In the genomic region with DNA sequence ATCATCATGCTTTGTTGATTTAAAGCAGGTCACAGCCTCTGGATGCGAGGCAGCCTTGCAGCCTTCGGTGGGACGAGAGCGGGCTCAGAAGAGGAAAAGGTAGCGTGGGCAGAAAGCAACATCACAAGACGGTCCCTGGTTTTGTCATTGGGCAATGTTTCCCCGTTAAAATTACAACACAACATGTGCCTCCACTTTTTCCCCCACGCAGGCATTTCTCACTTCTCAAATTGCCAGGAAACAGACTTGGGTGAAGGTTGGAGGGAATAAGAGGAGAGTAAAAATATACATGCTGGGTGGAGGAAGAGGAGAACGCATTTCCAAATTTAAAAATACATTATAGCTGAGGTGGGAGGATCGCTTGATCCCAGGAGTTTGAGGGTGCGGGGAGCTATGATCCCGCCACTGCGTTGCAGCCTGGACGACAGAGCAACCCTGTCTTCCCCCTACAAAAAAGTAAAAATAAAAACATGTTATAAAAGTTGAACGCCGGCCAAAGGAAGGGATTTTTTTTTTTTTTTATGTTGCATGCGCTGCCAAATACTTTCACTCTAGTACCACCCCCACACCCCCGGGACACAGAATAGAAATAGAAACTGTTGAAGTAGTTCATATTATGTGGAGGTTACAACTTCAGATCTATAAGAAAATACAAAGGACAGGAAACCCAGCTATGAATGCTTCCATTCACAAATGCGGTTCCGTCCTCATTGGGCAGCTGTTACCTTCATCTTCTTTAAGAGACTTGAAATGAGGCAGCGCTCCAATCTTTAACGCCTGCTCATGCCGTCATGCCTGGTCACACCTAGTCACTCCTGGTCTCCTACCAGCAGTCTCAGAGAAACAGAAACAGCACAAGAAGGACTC, we compare ENCODE assay signal across 9 cellular contexts. TPM values are rescaled to one million over a fixed set of nuclear protein-coding genes. Genes with fewer than 3 reads are reported as not detected.
DNase-seq lines count a peak whose midpoint lies in the region; ATAC-seq and TF ChIP-seq lines count a peak whose summit lies in the region.
"Had no signal": no experiment of that assay in that cellular context is flagged by ENCODE, and none has a peak within 500 bp of the region (broad histone marks: within the 10 kb centered on the region; RNA-seq: fewer than 3 reads in every experiment).

No MANE protein-coding gene starts in this region.

- TF ChIP-seq CTCF in left lung (IDR thresholded peaks at IDR 0.05) = no peak

- H3K4me1 ChIP-seq in left lung (peaks cover 16 to 58% of the 10 kb centered on the region in 2 donors), subcutaneous abdominal adipose tissue (ENCODE audit: control insufficient read depth in 5 of 5, insufficient read depth in 5 of 5, low read length in 5 of 5) (peaks cover 6 to 64% (median 47%) of the 10 kb centered on the region in 5 donors)

- no peaks in the 10 kb centered on the region for H3K9me3 Mint-ChIP-seq in activated T-cell treated with anti-CD3 and anti-CD28 coated beads, Interleukin-2, amount 50 U/mL, for 4 hours

- peak overlapping the region in 1 of 2 donors; percentile 5 for H3K4me3 ChIP-seq in left lung
- H3K4me3 ChIP-seq in subcutaneous abdominal adipose tissue (ENCODE audit: low read depth in 1 of 5, low read length in 5 of 5) = peak overlapping the region; percentile 34 to 65 (median 59)

- H3K9me3 ChIP-seq in left lung (no peaks in the 10 kb centered on the region), subcutaneous abdominal adipose tissue (ENCODE audit: control insufficient read depth in 5 of 5, low read length in 5 of 5) (no peaks in the 10 kb centered on the region)

- peaks cover 15% of the 10 kb centered on the region for H3K4me1 Mint-ChIP-seq in activated T-cell treated with anti-CD3 and anti-CD28 coated beads, Interleukin-2, amount 50 U/mL, for 4 hours (ENCODE audit: low read depth)

- peaks cover 0 to 43% of the 10 kb centered on the region in 2 donors for H3K36me3 ChIP-seq in left lung
- H3K36me3 ChIP-seq in subcutaneous abdominal adipose tissue (ENCODE audit: control insufficient read depth in 5 of 5, insufficient read depth in 5 of 5, low read length in 5 of 5) = peaks cover 4 to 33% (median 27%) of the 10 kb centered on the region in 5 donors

- peak overlapping the region; percentile 34 to 75 (median 62) for H3K9ac ChIP-seq in subcutaneous abdominal adipose tissue (ENCODE audit: low read length in 5 of 5)

- peak; percentile 88 to 91 for ATAC-seq in activated T-cell treated with anti-CD3 and anti-CD28 coated beads, Interleukin-2, amount 50 U/mL, for 4 hours
- ATAC-seq in left lung (peak; percentile 58), HG02852 (IDR thresholded peaks at IDR 0.05; ENCODE audit: unreplicated experiment) (no peak), GM18870 (IDR thresholded peaks at IDR 0.05; ENCODE audit: unreplicated experiment) (no peak)

- no peak for DNase-seq in activated T-cell treated with anti-CD3 and anti-CD28 coated beads, Interleukin-2, amount 50 U/mL, for 4 hours
- DNase-seq in activated T-cell treated with anti-CD3 and anti-CD28 coated beads, Interleukin-2, amount 50 U/mL, for 1 hour = no peak
- DNase-seq in activated naive CD8-positive, alpha-beta T cell treated with anti-CD3 and anti-CD28 coated beads, Interleukin-2, amount 50 U/mL, for 16 hours (ENCODE audit: low read depth, low spot score) = peak; percentile 6
- DNase-seq in left lung (peak in 1 of 2 donors; percentile 50), iPS-NIHi7 (ENCODE audit: extremely low spot score) (no peak)
- DNase-seq: DND-41 had no signal

- no peaks in the 10 kb centered on the region for H3K36me3 Mint-ChIP-seq in activated T-cell treated with anti-CD3 and anti-CD28 coated beads, Interleukin-2, amount 50 U/mL, for 4 hours (ENCODE audit: insufficient read depth)

- intact Hi-C loops in left lung (cut with DNase I) = loop anchor here in 1 of 2 donors (10.0 kb wide), 1 partner anchor 309 kb away; no protein-coding TSS in a partner anchor

- peaks cover 38% of the 10 kb centered on the region for H3K27me3 Mint-ChIP-seq in activated T-cell treated with anti-CD3 and anti-CD28 coated beads, Interleukin-2, amount 50 U/mL, for 4 hours (ENCODE audit: low read depth)

- H3K4me3 Mint-ChIP-seq in activated T-cell treated with anti-CD3 and anti-CD28 coated beads, Interleukin-2, amount 50 U/mL, for 4 hours = peak overlapping the region; percentile 73

- peak overlapping the region; percentile 37 to 75 for H3K27ac ChIP-seq in left lung
- H3K27ac ChIP-seq in subcutaneous abdominal adipose tissue (ENCODE audit: low read depth, low read length) = peak overlapping the region; percentile 85

- H3K27me3 ChIP-seq in left lung = no peaks in the 10 kb centered on the region
- no peaks in the 10 kb centered on the region for H3K27me3 ChIP-seq in subcutaneous abdominal adipose tissue (ENCODE audit: control insufficient read depth in 5 of 5, insufficient read depth in 4 of 5, low read length in 5 of 5)

RNA-seq across cellular contexts. Expression of gene NAA20, which starts 13.8 kb away (rescaled TPM):
- 100 to 1,000 TPM; 115 to 121 (median 118) TPM for total RNA-seq in activated T-cell treated with anti-CD3 and anti-CD28 coated beads, Interleukin-2, amount 50 U/mL, for 4 hours
- total RNA-seq in left lung = 10 to 100 TPM; 48.7 to 60.1 TPM

RNA-seq across cellular contexts. Expression of gene CRNKL1, which starts 48.9 kb away (rescaled TPM):
- 10 to 100 TPM; 24.0 to 25.9 (median 24.3) TPM for total RNA-seq in activated T-cell treated with anti-CD3 and anti-CD28 coated beads, Interleukin-2, amount 50 U/mL, for 4 hours
- total RNA-seq in left lung = 10 to 100 TPM; 17.9 to 20.1 TPM

RNA-seq across cellular contexts. Expression of gene CFAP61, which starts 49.0 kb away (rescaled TPM):
- total RNA-seq in activated T-cell treated with anti-CD3 and anti-CD28 coated beads, Interleukin-2, amount 50 U/mL, for 4 hours = under 1 TPM in 1 of 3 donors, not detected in 2; 0.49 TPM
- total RNA-seq in left lung = 1 to 10 TPM in 1 of 2 donors, not detected in 1; 4.0 TPM

Comparison
In these comparisons a context has a peak if more than half of its experiments do, and no peak if none do; other contexts are left out.
1. ATAC-seq: peak in activated T-cell treated with anti-CD3 and anti-CD28 coated beads, Interleukin-2, amount 50 U/mL, for 4 hours (2 of 2) and left lung (single experiment); none in HG02852 (single experiment) and GM18870 (single experiment).